Comparison of ENCODE assay signal across 8 cellular contexts in the genomic region with DNA sequence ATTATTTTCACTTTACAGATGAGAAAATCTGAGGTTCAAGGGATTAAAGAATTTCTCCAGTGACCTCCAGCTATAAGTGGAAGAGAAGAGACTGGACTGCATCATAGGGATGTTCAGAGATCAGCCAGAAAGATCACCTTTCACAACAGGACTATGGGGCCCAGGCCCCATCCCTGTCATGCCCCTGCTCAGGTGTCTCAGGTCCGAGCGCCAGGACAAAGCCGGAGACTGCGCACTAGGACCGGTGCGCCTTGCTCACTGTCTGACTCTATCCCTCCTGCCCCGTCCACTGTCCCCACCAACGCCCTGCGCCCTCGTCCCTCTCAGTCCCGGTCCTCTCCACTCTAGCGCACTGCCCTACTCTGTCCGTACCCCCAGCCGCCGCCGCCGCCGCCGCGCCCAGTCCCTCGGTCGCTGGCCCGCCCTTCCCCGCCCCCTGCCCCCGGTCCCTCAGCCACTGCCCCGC. TPM values are rescaled to one million over a fixed set of nuclear protein-coding genes. Genes with fewer than 3 reads are reported as not detected.
DNase-seq lines count a peak whose midpoint lies in the region; ATAC-seq and TF ChIP-seq lines count a peak whose summit lies in the region.

No MANE protein-coding gene starts in this region.

- H3K27me3 ChIP-seq in HUES64 (ENCODE audit: insufficient read depth, low read length) (peaks cover 55% of the 10 kb centered on the region), BE2C (peaks cover 29% of the 10 kb centered on the region)

- peaks cover 16% of the 10 kb centered on the region for H3K4me1 Mint-ChIP-seq in CD14-positive monocyte
- H3K4me1 Mint-ChIP-seq in natural killer cell: peaks cover 9 to 12% of the 10 kb centered on the region in 2 donors

- 2% methylated on average over 22 of the region's 26 CpGs for WGBS in HUES64

- H3K4me3 ChIP-seq in HUES64 (ENCODE audit: low read length) (peak overlapping the region; percentile 70), cardiac fibroblast (replicated peaks in 1 of 2; ENCODE audit: low read depth in 2 of 2, low read length in 2 of 2) (peak overlapping the region; percentile 42 to 52), BE2C (ENCODE audit: low read depth, low read length) (no peak overlapping the region)

- peak in 2 of 3 donors; percentile 32 to 33 for ATAC-seq in natural killer cell
- ATAC-seq in HG03108 (IDR thresholded peaks at IDR 0.05; ENCODE audit: unreplicated experiment): no peak

- H3K9me3 Mint-ChIP-seq in CD14-positive monocyte (peaks cover 3 to 36% (median 15%) of the 10 kb centered on the region in 7 donors), natural killer cell (no peaks in the 10 kb centered on the region)

- H3K4me1 ChIP-seq in HUES64 (ENCODE audit: insufficient read depth, low read length): peaks cover 4% of the 10 kb centered on the region
- no peaks in the 10 kb centered on the region for H3K4me1 ChIP-seq in BE2C

- H3K27ac Mint-ChIP-seq in CD14-positive monocyte (no peak overlapping the region), natural killer cell (no peak overlapping the region)

- no peak overlapping the region for H3K27ac ChIP-seq in HUES64 (ENCODE audit: low read depth, low read length)

- peaks cover 34 to 58% (median 38%) of the 10 kb centered on the region in 3 donors for H3K27me3 Mint-ChIP-seq in CD14-positive monocyte (ENCODE audit: low read depth in 3 of 3)
- peaks cover 18 to 20% of the 10 kb centered on the region in 2 donors for H3K27me3 Mint-ChIP-seq in natural killer cell (ENCODE audit: low read depth in 2 of 2)

- TF ChIP-seq CTCF in CD14-positive monocyte (IDR thresholded peaks at IDR 0.05): no peak
- TF ChIP-seq CTCF in cardiac fibroblast (IDR thresholded peaks at IDR 0.05; ENCODE audit: low read depth, low read length): no peak
- TF ChIP-seq CTCF in natural killer cell (IDR thresholded peaks at IDR 0.05): no peak
- TF ChIP-seq CTCF in BE2C (IDR thresholded peaks at IDR 0.05; ENCODE audit: low read depth, low read length): no peak

- intact Hi-C loops in CD14-positive monocyte (cut with micrococcal nuclease): no loop called here
- intact Hi-C loops in natural killer cell (cut with micrococcal nuclease): no loop called here

- H3K36me3 Mint-ChIP-seq in CD14-positive monocyte: peaks cover 0 to 2% of the 10 kb centered on the region in 2 donors
- H3K36me3 Mint-ChIP-seq in natural killer cell: no peaks in the 10 kb centered on the region

- no peak for DNase-seq in CD14-positive monocyte (ENCODE audit: low spot score)
- DNase-seq in cardiac fibroblast (ENCODE audit: low read depth in 2 of 2): peak in 1 of 2 donors; percentile 8
- no peak for DNase-seq in natural killer cell
- no peak for DNase-seq in stimulated activated CD4-positive, alpha-beta T cell treated with anti-CD3 and anti-CD28 coated beads, Interleukin-4, amount 100 ng/mL, for 1 hour
- DNase-seq in SKM-1 (lab: John Stamatoyannopoulos, UW; ENCODE audit: unreplicated experiment): no peak
- DNase-seq in BE2C: no peak

- peak overlapping the region; percentile 70 to 80 for H3K4me3 Mint-ChIP-seq in CD14-positive monocyte
- H3K4me3 Mint-ChIP-seq in natural killer cell: peak overlapping the region; percentile 68

- no peak overlapping the region for H3K9ac ChIP-seq in HUES64 (ENCODE audit: low read depth, low read length)

- H3K36me3 ChIP-seq in HUES64 (ENCODE audit: insufficient read depth, low read length): no peaks in the 10 kb centered on the region
- H3K36me3 ChIP-seq in BE2C: no peaks in the 10 kb centered on the region

- H3K9me3 ChIP-seq in HUES64 (ENCODE audit: insufficient read depth, low read depth, low read length) (no peaks in the 10 kb centered on the region), BE2C (no peaks in the 10 kb centered on the region)

RNA-seq across cellular contexts. Expression of a gene that starts 0.5 kb away (rescaled TPM):
- not detected for polyA plus RNA-seq in CD14-positive monocyte
- not detected for polyA plus RNA-seq in HUES64 (2013, experiment 1 of 2)
- polyA plus RNA-seq in HUES64 (2013, experiment 2 of 2): not detected
- not detected for total RNA-seq in natural killer cell
- not detected for polyA plus RNA-seq in BE2C (2012; ENCODE audit: insufficient read depth, insufficient read length, low read depth)

RNA-seq across cellular contexts. Expression of a gene that starts 22.0 kb away (rescaled TPM):
- not detected for polyA plus RNA-seq in CD14-positive monocyte
- not detected for polyA plus RNA-seq in HUES64 (2013, experiment 1 of 2)
- polyA plus RNA-seq in HUES64 (2013, experiment 2 of 2): 0.25 TPM
- under 1 TPM; 0.16 to 0.75 (median 0.60) TPM for total RNA-seq in natural killer cell
- polyA plus RNA-seq in BE2C (2012; ENCODE audit: insufficient read depth, insufficient read length, low read depth): not detected

RNA-seq across cellular contexts. Expression of a gene that starts 40.5 kb away (rescaled TPM):
- polyA plus RNA-seq in CD14-positive monocyte: not detected
- 3.6 TPM for polyA plus RNA-seq in HUES64 (2013, experiment 1 of 2)
- 5.1 TPM for polyA plus RNA-seq in HUES64 (2013, experiment 2 of 2)
- under 1 TPM in 1 of 3 donors, not detected in 2; 0.35 TPM for total RNA-seq in natural killer cell
- 0.25 TPM for polyA plus RNA-seq in BE2C (2012; ENCODE audit: insufficient read depth, insufficient read length, low read depth)

RNA-seq across cellular contexts. Expression of a gene that starts 40.8 kb away (rescaled TPM):
- polyA plus RNA-seq in CD14-positive monocyte: under 1 TPM in 1 of 2 donors, not detected in 1; 0.10 TPM
- 1.4 TPM for polyA plus RNA-seq in HUES64 (2013, experiment 1 of 2)
- 1.5 TPM for polyA plus RNA-seq in HUES64 (2013, experiment 2 of 2)
- 1 to 10 TPM; 3.1 to 5.9 (median 5.8) TPM for total RNA-seq in natural killer cell
- 0.09 TPM for polyA plus RNA-seq in BE2C (2012; ENCODE audit: insufficient read depth, insufficient read length, low read depth)
